Comparison of ENCODE assay signal across 8 cellular contexts in genomic region chr9:134434896-134435506, GRCh38.
A peak's percentile ranks its signal among the peaks of the same experiment; 100 is the strongest.
DNase-seq lines count a peak whose midpoint lies in the region; ATAC-seq, FAIRE-seq and TF ChIP-seq lines count a peak whose summit lies in the region.

No MANE protein-coding gene starts in this region.

- H3K4me1 ChIP-seq in GM23338 (ENCODE audit: insufficient read depth) (no peaks in the 10 kb centered on the region), PC-3 (ENCODE audit: insufficient read depth, low read length) (no peaks in the 10 kb centered on the region)

- FAIRE-seq in GM19239 (lab: Jason Lieb, UNC): no peak

- CTCF ChIA-PET in PC-3 (lab: Charles Lee): no interaction called here

- no peaks in the 10 kb centered on the region for H3K9me2 ChIP-seq in GM23338 (ENCODE audit: insufficient read depth)
- H3K9me2 ChIP-seq in PC-3 (replicated peaks; ENCODE audit: low read length): no peaks in the 10 kb centered on the region

- H3K4me3 Mint-ChIP-seq in GM23338: no peak overlapping the region

- H3K36me3 ChIP-seq in GM23338 (ENCODE audit: insufficient read depth): no peaks in the 10 kb centered on the region
- no peaks in the 10 kb centered on the region for H3K36me3 ChIP-seq in PC-3 (ENCODE audit: low read depth, low read length)

- peaks cover 10% of the 10 kb centered on the region for H3K36me3 Mint-ChIP-seq in GM23338 (ENCODE audit: low read depth)

- TF ChIP-seq CTCF in GM23338 (conservative IDR thresholded peaks at IDR 0.05; ENCODE audit: low read depth in 2 of 2): no peak
- TF ChIP-seq CTCF in PC-3 (conservative IDR thresholded peaks at IDR 0.05; ENCODE audit: low read depth, low read length): no peak

- H3K27ac ChIP-seq in GM23338 (ENCODE audit: low read depth) (no peak overlapping the region), PC-3 (ENCODE audit: low read length) (no peak overlapping the region), epithelial cell of prostate (peak overlapping the region; percentile 22)

- BruUV-seq in PC-3 (replicated peaks; lab: Mats Ljungman, UMichigan): no TSS peak

- H3K4me1 Mint-ChIP-seq in GM23338: peaks cover 3% of the 10 kb centered on the region; the same call in 2 of the 3 replicates

- H3K27ac Mint-ChIP-seq in GM23338: peak overlapping the region; percentile 40; the same call in 1 of the 2 replicates

- H2AFZ ChIP-seq in GM23338: no peak overlapping the region
- no peak overlapping the region for H2AFZ ChIP-seq in PC-3 (ENCODE audit: low read length)

- H3K9ac ChIP-seq in PC-3 (ENCODE audit: low read length): no peak overlapping the region

- H3F3A ChIP-seq in GM23338 (replicated peaks; ENCODE audit: low read depth) (no peaks in the 10 kb centered on the region), PC-3 (ENCODE audit: low read length, unreplicated experiment) (no peaks in the 10 kb centered on the region)

- no peak overlapping the region for H3K4me2 ChIP-seq in GM23338
- no peak overlapping the region for H3K4me2 ChIP-seq in PC-3 (ENCODE audit: low read length)

- no peaks in the 10 kb centered on the region for H3K9me3 Mint-ChIP-seq in GM23338

- no peak overlapping the region for H3K4me3 ChIP-seq in GM23338
- no peak overlapping the region for H3K4me3 ChIP-seq in PC-3 (ENCODE audit: low read length)

- H4K20me1 ChIP-seq in GM23338 (replicated peaks; ENCODE audit: insufficient read depth) (no peaks in the 10 kb centered on the region; the same call in 1 of the 2 replicates), PC-3 (ENCODE audit: low read length) (no peaks in the 10 kb centered on the region)

- DNase-seq in GM23338 (ENCODE audit: low spot score) (no peak), PC-3 (peak; percentile 59), epithelial cell of prostate (ENCODE audit: low read depth, low spot score) (peak; percentile 52), middle frontal gyrus (ENCODE audit: extremely low spot score, low spot score) (peak; percentile 90), GM19239 (ENCODE audit: insufficient read length, low spot score) (no peak)
- DNase-seq in activated CD8-positive, alpha-beta memory T cell treated with anti-CD3 and anti-CD28 coated beads for 24 hours: no peak

- no peak for ATAC-seq in GM23338
- ATAC-seq in PC-3: peak; percentile 65
- ATAC-seq in GM19467 (IDR thresholded peaks at IDR 0.05; ENCODE audit: unreplicated experiment): no peak
- ATAC-seq in activated CD4-positive, CD25-positive, alpha-beta regulatory T cell treated with anti-CD3 and anti-CD28 coated beads, Interleukin-2, amount 50 U/mL, for 24 hours: no peak

- no peaks in the 10 kb centered on the region for H3K79me2 ChIP-seq in GM23338 (replicated peaks; ENCODE audit: insufficient read depth)
- no peaks in the 10 kb centered on the region for H3K79me2 ChIP-seq in PC-3 (ENCODE audit: low read length)

- POLR2A ChIA-PET in PC-3 (lab: Charles Lee; ENCODE audit: unreplicated experiment): no interaction called here

- H3K9me3 ChIP-seq in PC-3 (ENCODE audit: low read length): no peaks in the 10 kb centered on the region

- H3K27me3 ChIP-seq in GM23338 (ENCODE audit: insufficient read depth) (no peaks in the 10 kb centered on the region), PC-3 (ENCODE audit: low read length) (no peaks in the 10 kb centered on the region)

- intact Hi-C loops in PC-3 (cut with micrococcal nuclease): loop anchor here (10.0 kb wide), 1 partner anchor 70 kb away; no protein-coding TSS in a partner anchor

- H3K27me3 Mint-ChIP-seq in GM23338 (ENCODE audit: insufficient read depth, low read depth, poor library complexity): peaks cover 4% of the 10 kb centered on the region

TF ChIP-seq in GM23338, 12 proteins besides CTCF, POLR2A, EP300 and RAD21 (continues in another document):
- TF ChIP-seq ZNF331 (CRISPR knock-in tag; IDR thresholded peaks at IDR 0.05; ENCODE audit: low read depth) (no peak), ZNF114 (CRISPR knock-in tag; IDR thresholded peaks at IDR 0.05) (no peak), CREB1 (CRISPR knock-in tag; IDR thresholded peaks at IDR 0.05; ENCODE audit: low read depth) (no peak), STAT1 (IDR thresholded peaks at IDR 0.05; ENCODE audit: unreplicated experiment) (no peak), ETS1 (IDR thresholded peaks at IDR 0.05) (no peak), REST (IDR thresholded peaks at IDR 0.05; ENCODE audit: unreplicated experiment) (no peak), EZH2phosphoT487 (IDR thresholded peaks at IDR 0.05; ENCODE audit: unreplicated experiment) (no peak)

Comparison
In these comparisons a context has a peak if more than half of its experiments do, and no peak if none do; other contexts are left out.
1. DNase-seq: peak in PC-3 (single experiment), epithelial cell of prostate (single experiment) and middle frontal gyrus (single experiment); none in GM23338 (single experiment), activated CD8-positive, alpha-beta memory T cell treated with anti-CD3 and anti-CD28 coated beads for 24 hours (single experiment) and GM19239 (single experiment).